Comparison of ENCODE assay signal across 10 cellular contexts in the genomic region with DNA sequence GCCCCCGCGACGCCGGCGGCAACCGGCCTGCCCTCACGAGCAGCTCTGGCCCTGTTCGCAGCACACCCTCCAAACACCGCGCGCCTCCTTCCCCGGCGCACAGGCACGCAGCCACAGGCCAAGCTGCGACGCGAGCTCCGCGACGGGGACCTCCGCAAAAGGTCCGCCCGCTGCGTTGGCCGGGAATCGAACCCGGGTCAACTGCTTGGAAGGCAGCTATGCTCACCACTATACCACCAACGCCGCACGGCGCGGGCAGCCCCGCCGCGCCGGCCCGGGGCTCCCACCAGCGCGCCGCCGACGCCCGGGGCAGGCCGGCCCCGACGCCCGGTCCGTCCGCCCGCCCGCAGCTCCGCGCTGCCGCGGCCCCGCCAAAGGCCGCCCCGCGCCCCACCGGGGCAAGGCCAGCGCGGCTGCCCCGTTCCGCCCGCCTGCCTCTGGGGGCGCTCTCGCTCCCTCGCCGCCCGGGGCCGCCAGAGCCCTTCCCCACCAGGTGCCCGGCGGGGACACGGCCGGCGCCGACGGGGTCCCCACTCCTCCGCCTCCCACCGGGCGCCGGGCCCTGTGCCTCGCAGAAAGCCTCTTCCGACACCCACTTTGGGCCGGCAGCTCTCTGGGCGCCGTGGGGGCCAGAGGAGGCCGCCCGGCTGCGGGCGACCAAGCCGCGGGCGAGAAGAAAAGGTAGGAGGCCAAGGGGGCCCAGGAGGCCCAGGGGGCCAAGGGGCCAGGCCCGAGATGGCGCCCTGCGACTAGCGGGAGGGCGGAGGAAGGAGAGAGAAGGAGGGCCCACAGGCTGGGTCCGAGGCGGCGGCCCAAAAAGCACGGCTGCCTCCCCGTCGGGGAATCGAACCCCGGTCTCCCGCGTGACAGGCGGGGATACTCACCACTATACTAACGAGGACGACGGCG. TPM values are rescaled to one million over a fixed set of nuclear protein-coding genes. Genes with fewer than 3 reads are reported as not detected.
DNase-seq lines count a peak whose midpoint lies in the region; ATAC-seq, FAIRE-seq and TF ChIP-seq lines count a peak whose summit lies in the region.
"Not testable (repeated sequence)": the region's sequence is repeated elsewhere in the genome, so short reads cannot be mapped to it uniquely, and the experiment has no call there.
"Had no signal": no experiment of that assay in that cellular context is flagged by ENCODE, and none has a peak within 500 bp of the region (broad histone marks: within the 10 kb centered on the region; RNA-seq: fewer than 3 reads in every experiment).

No MANE protein-coding gene starts in this region.

- H3K4me3 Mint-ChIP-seq in activated T-cell treated with anti-CD3 and anti-CD28 coated beads, Interleukin-2, amount 50 U/mL, for 4 hours: not testable (repeated sequence)

- TF ChIP-seq POLR2A in HepG2 (IDR thresholded peaks at IDR 0.05; ENCODE audit: insufficient read depth in 1 of 2, low read depth in 2 of 2, low read length in 2 of 2): not testable (repeated sequence)

- TF ChIP-seq RAD21 in HepG2 (CRISPR knock-in tag; IDR thresholded peaks at IDR 0.05): not testable (repeated sequence)

- not testable (repeated sequence) for H3K4me3 ChIP-seq in HepG2 (replicated peaks in 1 of 3; ENCODE audit: insufficient read depth in 1 of 3, low read depth in 2 of 3, low read length in 3 of 3); aorta (ENCODE audit: low read length in 2 of 2)

- FAIRE-seq in HepG2 (lab: Jason Lieb, UNC): not testable (repeated sequence)

- H4K20me1 ChIP-seq in HepG2 (ENCODE audit: insufficient read depth, low read length): not testable (repeated sequence)

- H3K9me3 Mint-ChIP-seq in activated T-cell treated with anti-CD3 and anti-CD28 coated beads, Interleukin-2, amount 50 U/mL, for 4 hours: not testable (repeated sequence)

- not testable (repeated sequence) for H3K27me3 Mint-ChIP-seq in activated T-cell treated with anti-CD3 and anti-CD28 coated beads, Interleukin-2, amount 50 U/mL, for 4 hours (ENCODE audit: low read depth)

- H3K4me2 ChIP-seq in HepG2 (ENCODE audit: low read depth, low read length): not testable (repeated sequence)

- H3K9ac ChIP-seq in HepG2 (ENCODE audit: insufficient read depth, low read depth, low read length): not testable (repeated sequence)

- not testable (repeated sequence) for H2AFZ ChIP-seq in HepG2 (ENCODE audit: low read length)

- not testable (repeated sequence) for H3K4me1 ChIP-seq in HepG2 (ENCODE audit: insufficient read depth, low read length); aorta (ENCODE audit: control insufficient read depth in 1 of 2, insufficient read depth in 2 of 2, low read length in 2 of 2)

- intact Hi-C loops in HepG2 (cut with micrococcal nuclease; ENCODE audit: unreplicated experiment); aorta (cut with DNase I): not testable (repeated sequence)

- not testable (repeated sequence) for H3K9me3 ChIP-seq in HepG2 (ENCODE audit: low read length); aorta (ENCODE audit: control insufficient read depth, low read length)

- H3K36me3 ChIP-seq in HepG2 (replicated peaks in 1 of 2; ENCODE audit: control insufficient read depth in 1 of 2, insufficient read depth in 2 of 2, low read length in 2 of 2); aorta (ENCODE audit: control insufficient read depth in 1 of 2, insufficient read depth in 2 of 2, low read length in 1 of 2): not testable (repeated sequence)

- ATAC-seq in GM18861 (IDR thresholded peaks at IDR 0.05; ENCODE audit: unreplicated experiment): peak; percentile 20
- peak; percentile 31 for ATAC-seq in GM19467 (IDR thresholded peaks at IDR 0.05; ENCODE audit: unreplicated experiment)
- peak; percentile 37 for ATAC-seq in HG02610 (IDR thresholded peaks at IDR 0.05; ENCODE audit: unreplicated experiment)
- ATAC-seq in HG03045 (IDR thresholded peaks at IDR 0.05; ENCODE audit: unreplicated experiment): peak; percentile 15
- ATAC-seq in HG03521 (IDR thresholded peaks at IDR 0.05; ENCODE audit: unreplicated experiment): peak; percentile 43
- ATAC-seq in activated T-cell treated with anti-CD3 and anti-CD28 coated beads, Interleukin-2, amount 50 U/mL, for 4 hours: peak; percentile 36 to 38
- peak; percentile 14 for ATAC-seq in HepG2
- ATAC-seq in aorta (ENCODE audit: low FRiP score): peak; percentile 50

- not testable (repeated sequence) for DNase-seq in activated T-cell treated with anti-CD3 and anti-CD28 coated beads, Interleukin-2, amount 50 U/mL, for 4 hours; HepG2 (ENCODE audit: low spot score); aorta

- TF ChIP-seq EP300 in HepG2 (IDR thresholded peaks at IDR 0.05; ENCODE audit: low read depth in 2 of 2, low read length in 2 of 2); HepG2 (CRISPR knock-in tag; IDR thresholded peaks at IDR 0.05; ENCODE audit: borderline replicate concordance): not testable (repeated sequence)

- H3K36me3 Mint-ChIP-seq in activated T-cell treated with anti-CD3 and anti-CD28 coated beads, Interleukin-2, amount 50 U/mL, for 4 hours (ENCODE audit: insufficient read depth): not testable (repeated sequence)

- not testable (repeated sequence) for BruUV-seq in HepG2 (replicated peaks; lab: Mats Ljungman, UMichigan)

- no CpG with 5 or more reads among the region's 114 CpGs for WGBS in HepG2 (ENCODE audit: low lambda C conversion rate)
- WGBS in aorta, 2 donors: no CpG with 5 or more reads among the region's 114 CpGs

- not testable (repeated sequence) for H3K4me1 Mint-ChIP-seq in activated T-cell treated with anti-CD3 and anti-CD28 coated beads, Interleukin-2, amount 50 U/mL, for 4 hours (ENCODE audit: low read depth)

- POLR2A ChIA-PET in HepG2 (lab: Yijun Ruan, JAX): not testable (repeated sequence)

- CTCF ChIA-PET in HepG2 (lab: Yijun Ruan, JAX; ENCODE audit: low intra/inter-chr PET ratio, low total read pairs): not testable (repeated sequence)

- H3K79me2 ChIP-seq in HepG2 (ENCODE audit: insufficient read depth, low read length): not testable (repeated sequence)

- not testable (repeated sequence) for H3K27ac ChIP-seq in HepG2 (ENCODE audit: extremely low read length, insufficient read depth, low read length); aorta (ENCODE audit: low read depth in 1 of 2, low read length in 2 of 2)

- in situ Hi-C loops in HepG2 (cut with HindIII; ENCODE audit: extremely low pct_ligation_motif_present, low pct_unique_long_range_greater_than_20kb): not testable (repeated sequence)

- not testable (repeated sequence) for TF ChIP-seq CTCF in HepG2 (CRISPR knock-in tag; IDR thresholded peaks at IDR 0.05)

- H3K27me3 ChIP-seq in HepG2 (ENCODE audit: control insufficient read depth in 1 of 2, insufficient read depth in 2 of 2, low read length in 2 of 2); aorta (ENCODE audit: control insufficient read depth in 1 of 2, insufficient read depth in 2 of 2, low read length in 1 of 2): not testable (repeated sequence)

RNA-seq across cellular contexts. Expression of a gene that starts 42.8 kb away (rescaled TPM):
- under 1 TPM; 0.29 to 0.86 (median 0.38) TPM for total RNA-seq in activated T-cell treated with anti-CD3 and anti-CD28 coated beads, Interleukin-2, amount 50 U/mL, for 4 hours
- total RNA-seq in HepG2 (2016; rRNA removed; fragmentation: Illumina TruSeq; extraction: Trizol) (not detected in 2 replicates), aorta (100 to 1,000 TPM in 1 of 2 donors, 10 to 100 TPM in 1; 83.1 to 113 TPM)
- not detected in 2 replicates for total RNA-seq in HepG2 (2016; cell fraction: cytosol; rRNA removed; fragmentation: Illumina TruSeq; extraction: Trizol; ENCODE audit: low read depth)
- 0.04 TPM in 1 of 2 replicates, not detected in the other for total RNA-seq in HepG2 (2016; cell fraction: insoluble cytoplasmic fraction; rRNA removed; fragmentation: Illumina TruSeq; extraction: Trizol)
- not detected in 2 replicates for total RNA-seq in HepG2 (2016; cell fraction: membrane; rRNA removed; fragmentation: Illumina TruSeq; extraction: Trizol)
- total RNA-seq in HepG2 (2016; cell fraction: nucleus; rRNA removed; fragmentation: Illumina TruSeq; extraction: Trizol): not detected in 2 replicates
- polyA plus RNA-seq in HepG2 (2011; rRNA removed) (0.31 and 0.44 TPM in 2 replicates), aorta (10 to 100 TPM; 13.3 to 83.1 TPM)
- polyA plus RNA-seq in HepG2 (2011; cell fraction: cytosol; rRNA removed): 0.28 and 8.4 TPM in 2 replicates
- 0.08 and 0.09 TPM in 2 replicates for polyA plus RNA-seq in HepG2 (2011; cell fraction: nucleus; rRNA removed)
- polyA plus RNA-seq in HepG2 (2012): 0.39 TPM in 1 of 2 replicates, not detected in the other
- 0.09 TPM in 1 of 2 replicates, not detected in the other for polyA plus RNA-seq in HepG2 (2016; cell fraction: cytosol; fragmentation: Illumina TruSeq; extraction: Trizol; ENCODE audit: low read depth)
- polyA plus RNA-seq in HepG2 (2016; cell fraction: insoluble cytoplasmic fraction; fragmentation: Illumina TruSeq; extraction: Trizol; ENCODE audit: low read depth): not detected in 2 replicates
- polyA plus RNA-seq in HepG2 (2016; cell fraction: membrane; fragmentation: Illumina TruSeq; extraction: Trizol; ENCODE audit: low read depth): 0.41 TPM in 1 of 2 replicates, not detected in the other
- polyA plus RNA-seq in HepG2 (2016; cell fraction: nucleus; fragmentation: Illumina TruSeq; extraction: Trizol; ENCODE audit: insufficient read depth, low read depth): not detected in 2 replicates
- 0.48 and 2.3 TPM in 2 replicates for polyA minus RNA-seq in HepG2 (2011; rRNA and poly(A)+ RNA removed; ENCODE audit: low replicate concordance)
- polyA minus RNA-seq in HepG2 (2011; cell fraction: cytosol; rRNA and poly(A)+ RNA removed): not detected in 2 replicates
- 0.13 TPM in 1 of 2 replicates, not detected in the other for polyA minus RNA-seq in HepG2 (2011; cell fraction: nucleus; rRNA and poly(A)+ RNA removed)
- total RNA-seq: activated T-helper 1 cell treated with anti-CD3 and anti-CD28 coated beads, Interleukin-12 subunit alpha, Interleukin-12 subunit beta, Interleukin-2, Interleukin-4 antibody, amounts not matched to agents 30 ng/mL and 10 ng/mL and 1 ng/mL, durations not matched to agents 14 hours and 24 hours and 36 hours; endothelial cell of umbilical vein had no signal
- polyA plus RNA-seq: endothelial cell of umbilical vein had no signal

Comparison
In these comparisons a context has a peak if more than half of its experiments do, and no peak if none do; other contexts are left out.
1. RNA of a gene that starts 42.8 kb away (total RNA-seq): 83.1 to 113 TPM in aorta; 0.29 to 0.86 TPM in activated T-cell treated with anti-CD3 and anti-CD28 coated beads, Interleukin-2, amount 50 U/mL, for 4 hours and 0.04 TPM in HepG2; every median in the first group is over 10 times any median in the second.
2. Peak in every context shown above with its lines, with median percentiles within 50 percentile points of each other: ATAC-seq.